ENCODE assay signal across 8 cellular contexts in genomic region chr9:35882265-35882848, GRCh38. TPM values are rescaled to one million over a fixed set of nuclear protein-coding genes. Genes with fewer than 3 reads are reported as not detected.
A peak's percentile ranks its signal among the peaks of the same experiment; 100 is the strongest.
DNase-seq lines count a peak whose midpoint lies in the region; ATAC-seq and TF ChIP-seq lines count a peak whose summit lies in the region.

No MANE protein-coding gene starts in this region.

- no peaks in the 10 kb centered on the region for H3K4me1 ChIP-seq in right lobe of liver

- no peaks in the 10 kb centered on the region for H3K9me3 ChIP-seq in right lobe of liver

- H3K27me3 Mint-ChIP-seq in activated CD4-positive, alpha-beta T cell treated with anti-CD3 and anti-CD28 coated beads, Interleukin-2, amount 10 ng/mL, durations not matched to agents 7 days and 5 days, result peaks cover 37% of the 10 kb centered on the region

- in situ Hi-C loops in ACHN (cut with HindIII; ENCODE audit: low pct_ligation_motif_present, low pct_unique_long_range_greater_than_20kb, low sequenced_read_pairs), result no loop called here

- POLR2A ChIA-PET in activated CD4-positive, alpha-beta T cell treated with anti-CD3 and anti-CD28 coated beads, Interleukin-2, amount 10 ng/mL, durations not matched to agents 7 days and 5 days (lab: Charles Lee), result no interaction called here

- H3K27me3 ChIP-seq in right lobe of liver, result no peaks in the 10 kb centered on the region

- 0% methylated on average over 4 of the region's 4 CpGs for WGBS in right lobe of liver (ENCODE audit: insufficient coverage, low coverage, low lambda C conversion rate, missing lambda C conversion rate)

- no peaks in the 10 kb centered on the region for H3K36me3 ChIP-seq in right lobe of liver

- H3K4me3 Mint-ChIP-seq in activated CD4-positive, alpha-beta T cell treated with anti-CD3 and anti-CD28 coated beads, Interleukin-2, amount 10 ng/mL, durations not matched to agents 7 days and 5 days, result no peak overlapping the region

- intact Hi-C loops in right lobe of liver (cut with DNase I), result loop anchor here in 1 of 2 donors (10.0 kb wide), 2 partner anchors 58 to 88 kb away; partner anchors contain the start of genes FAM221B, NPR2 and TMEM8B

- H3K27ac ChIP-seq in coronary artery (no peak overlapping the region), right lobe of liver (no peak overlapping the region)

- DNase-seq in ACHN, result peak; percentile 57
- peak; percentile 65 for DNase-seq in H4 (ENCODE audit: low spot score)
- DNase-seq in NCI-H524 (lab: John Stamatoyannopoulos, UW), result peak; percentile 49 to 79
- DNase-seq in activated CD4-positive, alpha-beta T cell treated with anti-CD3 and anti-CD28 coated beads, Interleukin-2, amount 10 ng/mL, durations not matched to agents 7 days and 5 days, result peak; percentile 82
- DNase-seq in coronary artery (ENCODE audit: low spot score), result no peak
- peak; percentile 85 to 87 (median 86) for DNase-seq in right lobe of liver
- peak; percentile 62 to 75 (median 73) for DNase-seq in stimulated activated CD4-positive, alpha-beta T cell treated with anti-CD3 and anti-CD28 coated beads, TNF-alpha, amount 100 ng/mL, for 24 hours (ENCODE audit: low read depth in 3 of 3)

- TF ChIP-seq CTCF in coronary artery (IDR thresholded peaks at IDR 0.05) (peak; percentile 93), right lobe of liver (IDR thresholded peaks at IDR 0.05) (peak; percentile 90 to 98 (median 98))

- TF ChIP-seq POLR2A in right lobe of liver (IDR thresholded peaks at IDR 0.05), result no peak

- H3K27ac Mint-ChIP-seq in activated CD4-positive, alpha-beta T cell treated with anti-CD3 and anti-CD28 coated beads, Interleukin-2, amount 10 ng/mL, durations not matched to agents 7 days and 5 days, result no peak overlapping the region

- H3K4me1 Mint-ChIP-seq in activated CD4-positive, alpha-beta T cell treated with anti-CD3 and anti-CD28 coated beads, Interleukin-2, amount 10 ng/mL, durations not matched to agents 7 days and 5 days, result no peaks in the 10 kb centered on the region

- H3K36me3 Mint-ChIP-seq in activated CD4-positive, alpha-beta T cell treated with anti-CD3 and anti-CD28 coated beads, Interleukin-2, amount 10 ng/mL, durations not matched to agents 7 days and 5 days (ENCODE audit: low read depth), result no peaks in the 10 kb centered on the region

- H3K9me3 Mint-ChIP-seq in activated CD4-positive, alpha-beta T cell treated with anti-CD3 and anti-CD28 coated beads, Interleukin-2, amount 10 ng/mL, durations not matched to agents 7 days and 5 days, result peaks cover 5% of the 10 kb centered on the region

- CTCF ChIA-PET in activated CD4-positive, alpha-beta T cell treated with anti-CD3 and anti-CD28 coated beads, Interleukin-2, amount 10 ng/mL, durations not matched to agents 7 days and 5 days (lab: Charles Lee), result interaction anchor here (0.5 to 2.4 kb wide), 23 partner anchors 11 to 494 kb away, joined by 3 to 12 read pairs (median 3); partner anchors contain the start of genes CCDC107, CREB3 and RMRP

- ATAC-seq in right lobe of liver (peak; percentile 98 to 100 (median 99)), GM21737 (IDR thresholded peaks at IDR 0.05; ENCODE audit: unreplicated experiment) (no peak)

- H3K4me3 ChIP-seq in coronary artery (no peak overlapping the region), right lobe of liver (no peak overlapping the region)

RNA-seq across cellular contexts. Expression of gene OR13J1, which starts 12.2 kb away (rescaled TPM):
- not detected in 2 replicates for total RNA-seq in H4 (2014; rRNA removed; shearing (Covaris generic))
- not detected for total RNA-seq in activated CD4-positive, alpha-beta T cell treated with anti-CD3 and anti-CD28 coated beads, Interleukin-2, amount 10 ng/mL, durations not matched to agents 7 days and 5 days
- total RNA-seq in right lobe of liver, result not detected

RNA-seq across cellular contexts. Expression of gene HRCT1, which starts 23.6 kb away (rescaled TPM):
- 0.41 TPM in 1 of 2 replicates, not detected in the other for total RNA-seq in H4 (2014; rRNA removed; shearing (Covaris generic))
- not detected for total RNA-seq in activated CD4-positive, alpha-beta T cell treated with anti-CD3 and anti-CD28 coated beads, Interleukin-2, amount 10 ng/mL, durations not matched to agents 7 days and 5 days
- total RNA-seq in right lobe of liver, result 1 to 10 TPM in 3 of 6 experiments, under 1 TPM in 3; 0.40 to 1.4 (median 0.98) TPM

RNA-seq across cellular contexts. Expression of gene SPAAR, which starts 26.9 kb away (rescaled TPM):
- total RNA-seq in H4 (2014; rRNA removed; shearing (Covaris generic)), result 0.12 and 0.27 TPM in 2 replicates
- not detected for total RNA-seq in activated CD4-positive, alpha-beta T cell treated with anti-CD3 and anti-CD28 coated beads, Interleukin-2, amount 10 ng/mL, durations not matched to agents 7 days and 5 days
- total RNA-seq in right lobe of liver, result 1 to 10 TPM in 1 of 6 experiments, under 1 TPM in 5; 0.37 to 1.4 (median 0.84) TPM

RNA-seq across cellular contexts. Expression of gene TMEM8B, which starts 53.3 kb away (rescaled TPM):
- 2.1 and 4.2 TPM in 2 replicates for total RNA-seq in H4 (2014; rRNA removed; shearing (Covaris generic))
- 1 to 10 TPM; 3.8 to 4.0 TPM for total RNA-seq in activated CD4-positive, alpha-beta T cell treated with anti-CD3 and anti-CD28 coated beads, Interleukin-2, amount 10 ng/mL, durations not matched to agents 7 days and 5 days
- total RNA-seq in right lobe of liver, result 1 to 10 TPM; 1.7 to 4.7 (median 3.5) TPM

RNA-seq across cellular contexts. Expression of gene FAM221B, which starts 53.8 kb away (rescaled TPM):
- not detected in 2 replicates for total RNA-seq in H4 (2014; rRNA removed; shearing (Covaris generic))
- total RNA-seq in activated CD4-positive, alpha-beta T cell treated with anti-CD3 and anti-CD28 coated beads, Interleukin-2, amount 10 ng/mL, durations not matched to agents 7 days and 5 days, result not detected
- not detected for total RNA-seq in right lobe of liver
